ENCODE assay signal across 8 cellular contexts in genomic region chr1:24150228-24151174, GRCh38. TPM values are rescaled to one million over a fixed set of nuclear protein-coding genes. Genes with fewer than 3 reads are reported as not detected.
A peak's percentile ranks its signal among the peaks of the same experiment; 100 is the strongest.
DNase-seq lines count a peak whose midpoint lies in the region; ATAC-seq and TF ChIP-seq lines count a peak whose summit lies in the region.

No MANE protein-coding gene starts in this region.

- POLR2A ChIA-PET in AG04450 (lab: Yijun Ruan, JAX) = no interaction called here

- no peaks in the 10 kb centered on the region for H3K9me3 ChIP-seq in AG04450 (ENCODE audit: control insufficient read depth, insufficient read depth, low read length)

- CTCF ChIA-PET in AG04450 (lab: Charles Lee) = interaction anchor here (0.6 to 2.3 kb wide), 50 partner anchors 9 to 986 kb away, joined by 3 to 63 read pairs (median 4); partner anchors contain the start of genes IFNLR1 and NIPAL3

- ATAC-seq in GM19351 (IDR thresholded peaks at IDR 0.05; ENCODE audit: unreplicated experiment) (peak; percentile 66), SK-N-SH treated with all-trans-retinoic acid at 6 μM for 48 hours (peak; percentile 98), omental fat pad (ENCODE audit: low FRiP score) (peak; percentile 95)

- 0 out of 2 replicates have a peak overlapping the region, but pooled peaks have one; percentile 18 for H3K4me3 ChIP-seq in AG04450 (ENCODE audit: low read depth, low read length)

- H3K27ac ChIP-seq in AG04450 (ENCODE audit: low read depth, low read length) (no peak overlapping the region), substantia nigra (ENCODE audit: low read depth, low read length, poor library complexity, severe bottlenecking) (no peak overlapping the region)

- peak; percentile 76 for TF ChIP-seq CTCF in AG04450 (IDR thresholded peaks at IDR 0.05; ENCODE audit: low read depth, low read length)
- peak in 1 of 3 donors; percentile 41 for TF ChIP-seq CTCF in omental fat pad (IDR thresholded peaks at IDR 0.05)

- peaks cover 40% of the 10 kb centered on the region for H3K27me3 ChIP-seq in AG04450 (ENCODE audit: control insufficient read depth, insufficient read depth, low read length)

- DNase-seq in AG04450 (ENCODE audit: low read depth, low spot score) (peak; percentile 21), NCI-H1048 (lab: John Stamatoyannopoulos, UW) (peak; percentile 73), glomerular visceral epithelial cell (ENCODE audit: extremely low spot score) (peak; percentile 88), omental fat pad (ENCODE audit: low spot score) (peak; percentile 96), substantia nigra (lab: John Stamatoyannopoulos, UW) (peak in 44 of 49 donors; percentile 5 to 87 (median 54))
- DNase-seq in activated naive CD4-positive, alpha-beta T cell treated with anti-CD3 and anti-CD28 coated beads, Interleukin-2, amount 50 U/mL, for 16 hours = peak; percentile 89

TF ChIP-seq in SK-N-SH treated with all-trans-retinoic acid at 6 μM for 48 hours, 23 proteins besides CTCF, POLR2A, EP300 and RAD21:
- TF ChIP-seq GLIS3 (CRISPR knock-in tag; IDR thresholded peaks at IDR 0.05) (no peak), TSHZ2 (CRISPR knock-in tag; IDR thresholded peaks at IDR 0.05) (no peak), TCF4 (CRISPR knock-in tag; IDR thresholded peaks at IDR 0.05; ENCODE audit: borderline replicate concordance) (no peak), CREB5 (CRISPR knock-in tag; IDR thresholded peaks at IDR 0.05; ENCODE audit: low read depth) (no peak), TOX (CRISPR knock-in tag; IDR thresholded peaks at IDR 0.05; ENCODE audit: borderline replicate concordance) (no peak), ISL1 (CRISPR knock-in tag; IDR thresholded peaks at IDR 0.05) (no peak), PPARA (CRISPR knock-in tag; IDR thresholded peaks at IDR 0.05; ENCODE audit: borderline replicate concordance) (no peak), ZNF8 (CRISPR knock-in tag; IDR thresholded peaks at IDR 0.05) (no peak), ESRRG (CRISPR knock-in tag; IDR thresholded peaks at IDR 0.05) (no peak), ARNTL (CRISPR knock-in tag; IDR thresholded peaks at IDR 0.05; ENCODE audit: borderline replicate concordance, low read depth) (no peak), ZFP30 (CRISPR knock-in tag; IDR thresholded peaks at IDR 0.05) (no peak), ZNF565 (CRISPR knock-in tag; conservative IDR thresholded peaks at IDR 0.05; ENCODE audit: low read depth) (no peak), CSRNP3 (CRISPR knock-in tag; IDR thresholded peaks at IDR 0.05) (no peak)

RNA-seq across cellular contexts. Expression of gene IL22RA1, which starts 7.6 kb away (rescaled TPM):
- polyA plus RNA-seq in AG04450 (2011; rRNA removed) = not detected in 2 replicates
- not detected in 2 replicates for polyA minus RNA-seq in AG04450 (2011; rRNA and poly(A)+ RNA removed)
- 1 to 10 TPM in 1 of 4 donors, under 1 TPM in 3; 0.12 to 1.2 (median 0.39) TPM for total RNA-seq in omental fat pad

RNA-seq across cellular contexts. Expression of gene IFNLR1, which starts 36.6 kb away (rescaled TPM):
- not detected in 2 replicates for polyA plus RNA-seq in AG04450 (2011; rRNA removed)
- polyA minus RNA-seq in AG04450 (2011; rRNA and poly(A)+ RNA removed) = not detected in 2 replicates
- 1 to 10 TPM in 3 of 4 donors, not detected in 1; 1.1 to 4.6 (median 1.8) TPM for total RNA-seq in omental fat pad

RNA-seq across cellular contexts. Expression of gene MYOM3, which starts 38.6 kb away (rescaled TPM):
- not detected in 2 replicates for polyA plus RNA-seq in AG04450 (2011; rRNA removed)
- polyA minus RNA-seq in AG04450 (2011; rRNA and poly(A)+ RNA removed) = not detected in 2 replicates
- under 1 TPM; 0.13 to 0.79 (median 0.32) TPM for total RNA-seq in omental fat pad

Comparison
In these comparisons a context has a peak if more than half of its experiments do, and no peak if none do; other contexts are left out.
1. DNase-seq: peak in every context shown above with its lines; median percentile 96 in omental fat pad; 89 in activated naive CD4-positive, alpha-beta T cell treated with anti-CD3 and anti-CD28 coated beads, Interleukin-2, amount 50 U/mL, for 16 hours; 88 in glomerular visceral epithelial cell; 73 in NCI-H1048; 54 in substantia nigra; 21 in AG04450.